Comparison of ENCODE assay signal across 21 cellular contexts in genomic region chr15:75213212-75213767, GRCh38. TPM values are rescaled to one million over a fixed set of nuclear protein-coding genes. Genes with fewer than 3 reads are reported as not detected.
DNase-seq lines count a peak whose midpoint lies in the region; ATAC-seq and TF ChIP-seq lines count a peak whose summit lies in the region.
"Had no signal": no experiment of that assay in that cellular context is flagged by ENCODE, and none has a peak within 500 bp of the region (broad histone marks: within the 10 kb centered on the region; RNA-seq: fewer than 3 reads in every experiment).

No MANE protein-coding gene starts in this region.

- TF ChIP-seq CTCF in cardiac muscle cell (IDR thresholded peaks at IDR 0.05; ENCODE audit: low read depth, low read length) (no peak), HCT116 (IDR thresholded peaks at IDR 0.05 in 2 of 3, conservative IDR thresholded peaks at IDR 0.05 in 1 of 3; ENCODE audit: borderline replicate concordance in 1 of 3, insufficient read depth in 1 of 3, low read depth in 2 of 3, low read length in 2 of 3) (no peak), lower leg skin (IDR thresholded peaks at IDR 0.05) (no peak)

- intact Hi-C loops in Right ventricle myocardium superior (cut with DNase I), result no loop called here
- intact Hi-C loops in HCT116 (cut with micrococcal nuclease), result no loop called here
- intact Hi-C loops in lower leg skin (cut with DNase I; ENCODE audit: low total_unique reads), result no loop called here

- H3K27ac ChIP-seq in cardiac muscle cell (peak overlapping the region; percentile 19), HCT116 (ENCODE audit: low read depth, low read length) (no peak overlapping the region)
- H3K27ac ChIP-seq: BLaER1 treated with 17β-estradiol and CSF1 and Interleukin-3, amounts not matched to agents 10 nM and 100 nM; SJSA1 had no signal

- H4K20me1 ChIP-seq in HCT116 (ENCODE audit: insufficient read depth), result peaks cover 10% of the 10 kb centered on the region; the same call in 1 of the 2 replicates

- ATAC-seq in Right ventricle myocardium superior (ENCODE audit: poor library complexity) (no peak), HCT116 (peak; percentile 28), T-helper 17 cell (no peak)
- ATAC-seq in stimulated activated effector memory CD8-positive, alpha-beta T cell treated with anti-CD3 and anti-CD28 coated beads, Interleukin-12 subunit alpha, Interleukin-12 subunit beta, amount 100 ng/mL, for 72 hours, result no peak
- ATAC-seq in stimulated activated naive B cell treated with anti-CD40 and anti-IgM and Interleukin-4, amounts not matched to agents 10 μg/mL and 1 μg/mL and 100 μg/mL, for 72 hours (replicated peaks), result no peak

- H3K27me3 ChIP-seq in cardiac muscle cell (no peaks in the 10 kb centered on the region), HCT116 (ENCODE audit: insufficient read depth, low read length) (no peaks in the 10 kb centered on the region)
- H3K27me3 ChIP-seq: BLaER1 treated with 17β-estradiol and CSF1 and Interleukin-3, amounts not matched to agents 10 nM and 100 nM; MG63; SJSA1 had no signal

- H3K4me3 Mint-ChIP-seq in T-helper 17 cell, result no peak overlapping the region
- no peak overlapping the region for H3K4me3 Mint-ChIP-seq in stimulated activated effector memory CD8-positive, alpha-beta T cell treated with anti-CD3 and anti-CD28 coated beads, Interleukin-12 subunit alpha, Interleukin-12 subunit beta, amount 100 ng/mL, for 72 hours
- H3K4me3 Mint-ChIP-seq in stimulated activated naive B cell treated with anti-CD40 and anti-IgM and Interleukin-4, amounts not matched to agents 10 μg/mL and 1 μg/mL and 100 μg/mL, for 72 hours, result no peak overlapping the region
- H3K4me3 Mint-ChIP-seq: CD8-positive, alpha-beta memory T cell; HFFc6 had no signal

- H3K4me3 ChIP-seq in cardiac muscle cell (no peak overlapping the region), HCT116 (replicated peaks in 1 of 2; ENCODE audit: low read depth in 1 of 2, low read length in 2 of 2) (no peak overlapping the region), lower leg skin (ENCODE audit: low read depth, poor library complexity, severe bottlenecking) (no peak overlapping the region)
- H3K4me3 ChIP-seq: BLaER1 treated with 17β-estradiol and CSF1 and Interleukin-3, amounts not matched to agents 10 nM and 100 nM; MG63; SJSA1 had no signal

- BruUV-seq in HCT116 (replicated peaks; lab: Mats Ljungman, UMichigan), result no TSS peak

- no peak for DNase-seq in cardiac muscle cell (ENCODE audit: low read depth in 1 of 2, low spot score in 1 of 2)
- DNase-seq in Right ventricle myocardium superior, result no peak
- no peak for DNase-seq in HCT116 (ENCODE audit: low read depth, low spot score)
- DNase-seq in T-helper 17 cell, result no peak
- no peak for DNase-seq in stimulated activated effector memory CD8-positive, alpha-beta T cell treated with anti-CD3 and anti-CD28 coated beads, Interleukin-12 subunit alpha, Interleukin-12 subunit beta, amount 100 ng/mL, for 72 hours (ENCODE audit: low spot score in 2 of 2)
- no peak for DNase-seq in stimulated activated naive B cell treated with anti-CD40 and anti-IgM and Interleukin-4, amounts not matched to agents 10 μg/mL and 1 μg/mL and 100 μg/mL, for 72 hours
- DNase-seq in lower leg skin (ENCODE audit: low spot score in 2 of 2), result no peak
- no peak for DNase-seq in hippocampal formation (lab: John Stamatoyannopoulos, UW)
- DNase-seq: CD8-positive, alpha-beta memory T cell; DND-41; GDM1; HFFc6; MG63; NCI-H1105; NCI-H1694; NCI-H2107; NCI-H2227 treated with DMSO at 0.1 percent for 48 hours; NCI-H524 had no signal

- H3K4me2 ChIP-seq in HCT116 (ENCODE audit: low read length), result no peak overlapping the region

- H3K36me3 Mint-ChIP-seq in T-helper 17 cell (ENCODE audit: low read depth), result peaks cover 3% of the 10 kb centered on the region
- H3K36me3 Mint-ChIP-seq in stimulated activated effector memory CD8-positive, alpha-beta T cell treated with anti-CD3 and anti-CD28 coated beads, Interleukin-12 subunit alpha, Interleukin-12 subunit beta, amount 100 ng/mL, for 72 hours, result peaks cover 52% of the 10 kb centered on the region
- peaks cover 43 to 46% of the 10 kb centered on the region in 2 donors for H3K36me3 Mint-ChIP-seq in stimulated activated naive B cell treated with anti-CD40 and anti-IgM and Interleukin-4, amounts not matched to agents 10 μg/mL and 1 μg/mL and 100 μg/mL, for 72 hours

- H3K27ac Mint-ChIP-seq in T-helper 17 cell, result peak overlapping the region; percentile 27
- peak overlapping the region; percentile 73 for H3K27ac Mint-ChIP-seq in stimulated activated effector memory CD8-positive, alpha-beta T cell treated with anti-CD3 and anti-CD28 coated beads, Interleukin-12 subunit alpha, Interleukin-12 subunit beta, amount 100 ng/mL, for 72 hours
- no peak overlapping the region for H3K27ac Mint-ChIP-seq in stimulated activated naive B cell treated with anti-CD40 and anti-IgM and Interleukin-4, amounts not matched to agents 10 μg/mL and 1 μg/mL and 100 μg/mL, for 72 hours
- H3K27ac Mint-ChIP-seq: HFFc6 had no signal

- RAD21 ChIA-PET in HCT116 (lab: Charles Lee; ENCODE audit: low non-redundant PET in 1 of 2, low total read pairs in 2 of 2, uncharacterized antibody in 2 of 2, unreplicated experiment in 2 of 2), result interaction anchor here in 1 of 2 experiments (0.6 kb wide), 1 partner anchor 139 kb away, joined by 4 read pairs; no protein-coding TSS in a partner anchor

- TF ChIP-seq POLR2A in HCT116 (IDR thresholded peaks at IDR 0.05; ENCODE audit: borderline replicate concordance, extremely low read depth, insufficient read depth, insufficient read length) (no peak), lower leg skin (IDR thresholded peaks at IDR 0.05) (no peak)

- 87 to 90% methylated on average over 11 to 12 of the region's 12 CpGs for WGBS in lower leg skin, 2 donors

- CTCF ChIA-PET in HCT116 (lab: Charles Lee), result no interaction called here

- H3K9ac ChIP-seq in HCT116 (ENCODE audit: low read length), result no peak overlapping the region

- H3K4me1 ChIP-seq in cardiac muscle cell (ENCODE audit: low read depth) (no peaks in the 10 kb centered on the region), HCT116 (ENCODE audit: control insufficient read depth in 1 of 2, insufficient read depth in 2 of 2, low read length in 2 of 2) (no peaks in the 10 kb centered on the region)
- H3K4me1 ChIP-seq: SJSA1 had no signal

- peaks cover 27% of the 10 kb centered on the region for H3K4me1 Mint-ChIP-seq in T-helper 17 cell
- peaks cover 56% of the 10 kb centered on the region for H3K4me1 Mint-ChIP-seq in stimulated activated effector memory CD8-positive, alpha-beta T cell treated with anti-CD3 and anti-CD28 coated beads, Interleukin-12 subunit alpha, Interleukin-12 subunit beta, amount 100 ng/mL, for 72 hours
- H3K4me1 Mint-ChIP-seq in stimulated activated naive B cell treated with anti-CD40 and anti-IgM and Interleukin-4, amounts not matched to agents 10 μg/mL and 1 μg/mL and 100 μg/mL, for 72 hours, result peaks cover 11 to 15% of the 10 kb centered on the region in 2 donors

- H3K79me2 ChIP-seq in HCT116 (ENCODE audit: insufficient read depth, low read length), result peaks cover 42% of the 10 kb centered on the region

- H3K36me3 ChIP-seq in cardiac muscle cell, result peaks cover 11% of the 10 kb centered on the region
- peaks cover 26 to 48% of the 10 kb centered on the region in 2 experiments; a peak in 3 of 4 replicates for H3K36me3 ChIP-seq in HCT116 (ENCODE audit: control insufficient read depth in 1 of 2, insufficient read depth in 2 of 2, low read length in 2 of 2)

- TF ChIP-seq RAD21 in HCT116 (IDR thresholded peaks at IDR 0.05; ENCODE audit: low read depth), result no peak

- H3K9me3 Mint-ChIP-seq in stimulated activated effector memory CD8-positive, alpha-beta T cell treated with anti-CD3 and anti-CD28 coated beads, Interleukin-12 subunit alpha, Interleukin-12 subunit beta, amount 100 ng/mL, for 72 hours, result no peaks in the 10 kb centered on the region
- no peaks in the 10 kb centered on the region for H3K9me3 Mint-ChIP-seq in stimulated activated naive B cell treated with anti-CD40 and anti-IgM and Interleukin-4, amounts not matched to agents 10 μg/mL and 1 μg/mL and 100 μg/mL, for 72 hours
- H3K9me3 Mint-ChIP-seq: CD8-positive, alpha-beta memory T cell; HFFc6 had no signal

- no peaks in the 10 kb centered on the region for H3K27me3 Mint-ChIP-seq in T-helper 17 cell
- H3K27me3 Mint-ChIP-seq in stimulated activated naive B cell treated with anti-CD40 and anti-IgM and Interleukin-4, amounts not matched to agents 10 μg/mL and 1 μg/mL and 100 μg/mL, for 72 hours, result no peaks in the 10 kb centered on the region
- H3K27me3 Mint-ChIP-seq: CD8-positive, alpha-beta memory T cell had no signal

- H3K9me3 ChIP-seq in cardiac muscle cell (ENCODE audit: low read depth), result no peaks in the 10 kb centered on the region
- no peaks in the 10 kb centered on the region for H3K9me3 ChIP-seq in HCT116 (ENCODE audit: control insufficient read depth in 1 of 2, insufficient read depth in 1 of 2, low read depth in 1 of 2, low read length in 2 of 2)
- no peaks in the 10 kb centered on the region for H3K9me3 ChIP-seq in T-helper 17 cell (ENCODE audit: control insufficient read depth, low read length, poor library complexity, severe bottlenecking)
- H3K9me3 ChIP-seq: BLaER1 treated with 17β-estradiol and CSF1 and Interleukin-3, amounts not matched to agents 10 nM and 100 nM; MG63; SJSA1 had no signal

- H3K9me2 ChIP-seq in HCT116 (ENCODE audit: insufficient read depth), result no peaks in the 10 kb centered on the region

- H2AFZ ChIP-seq in HCT116 (ENCODE audit: low read depth, low read length, poor library complexity, severe bottlenecking), result no peak overlapping the region

- POLR2A ChIA-PET in HCT116 (lab: Charles Lee), result no interaction called here

TF ChIP-seq in HCT116, 20 proteins besides CTCF, POLR2A, EP300 and RAD21 (continues in another document):
- TF ChIP-seq SP1 (IDR thresholded peaks at IDR 0.05; ENCODE audit: low read depth) (no peak), POLR2AphosphoS5 (IDR thresholded peaks at IDR 0.05; ENCODE audit: low read depth, low read length) (no peak)

RNA-seq across cellular contexts. Expression of gene C15orf39, which starts 11.6 kb away (rescaled TPM):
- total RNA-seq in cardiac muscle cell, result 28.9 and 35.1 TPM in 2 replicates
- polyA plus RNA-seq in cardiac muscle cell, result 8.6 and 12.8 TPM in 2 replicates
- total RNA-seq in Right ventricle myocardium superior, result 15.8 TPM
- 29.3 TPM for total RNA-seq in HCT116 (2021; ENCODE audit: unreplicated experiment)
- 20.8 and 24.4 TPM in 2 replicates for polyA plus RNA-seq in HCT116 (2012)
- 10 to 100 TPM; 30.7 to 45.6 TPM for total RNA-seq in T-helper 17 cell
- total RNA-seq in lower leg skin, result 10 to 100 TPM; 21.9 to 29.3 (median 26.1) TPM

RNA-seq across cellular contexts. Expression of gene GOLGA6C, which starts 44.8 kb away (rescaled TPM):
- total RNA-seq in cardiac muscle cell, result 0.07 and 0.09 TPM in 2 replicates
- polyA plus RNA-seq in cardiac muscle cell, result not detected in 2 replicates
- total RNA-seq in Right ventricle myocardium superior, result not detected
- not detected for total RNA-seq in HCT116 (2021; ENCODE audit: unreplicated experiment)
- polyA plus RNA-seq in HCT116 (2012), result not detected in 2 replicates
- not detected for total RNA-seq in T-helper 17 cell
- total RNA-seq in lower leg skin, result under 1 TPM in 2 of 4 donors, not detected in 2; 0.69 TPM
- total RNA-seq: CD8-positive, alpha-beta memory T cell; H4; HFFc6; SJSA1 had no signal
- polyA plus RNA-seq: CD8-positive, alpha-beta memory T cell had no signal
